11 cellular contexts compared by ENCODE assay signal in the genomic region with DNA sequence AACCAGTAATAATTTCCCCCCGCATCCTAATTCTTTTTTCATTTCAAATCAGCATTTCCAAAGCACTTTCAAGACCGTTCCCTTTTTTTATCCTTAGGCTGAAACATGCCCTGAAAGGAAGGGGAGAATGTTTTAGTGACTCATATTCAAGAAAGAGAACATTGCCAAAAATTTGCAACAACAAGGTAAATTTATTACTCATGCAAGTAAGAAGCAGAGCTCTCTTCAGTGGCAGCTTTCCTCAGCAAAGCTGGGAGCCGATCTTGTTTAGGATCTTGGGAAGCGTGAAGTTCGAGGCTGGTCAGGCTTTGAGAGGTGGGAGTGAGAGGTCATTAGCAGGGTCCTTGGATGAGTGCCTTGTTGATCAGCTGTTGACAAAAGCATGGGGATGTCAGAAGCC.
DNase-seq lines count a peak whose midpoint lies in the region; ATAC-seq, FAIRE-seq and TF ChIP-seq lines count a peak whose summit lies in the region.
"Had no signal": no experiment of that assay in that cellular context is flagged by ENCODE, and none has a peak within 500 bp of the region (broad histone marks: within the 10 kb centered on the region; RNA-seq: fewer than 3 reads in every experiment).

No MANE protein-coding gene starts in this region.

- TF ChIP-seq CTCF in astrocyte of the cerebellum (IDR thresholded peaks at IDR 0.05; ENCODE audit: low read depth, low read length, missing control alignments) (no peak), WERI-Rb-1 (IDR thresholded peaks at IDR 0.05; ENCODE audit: low read depth, low read length) (no peak)

- DNase-seq in HPDE6-E6E7 (ENCODE audit: extremely low spot score) (peak; percentile 77), astrocyte of the cerebellum (ENCODE audit: low read depth) (peak; percentile 74), glomerular visceral epithelial cell (ENCODE audit: extremely low spot score) (peak; percentile 52), urothelium cell line (ENCODE audit: low spot score) (peak; percentile 78), WERI-Rb-1 (no peak), cardiac septum (ENCODE audit: low spot score) (no peak)
- DNase-seq: activated CD4-positive, alpha-beta T cell treated with anti-CD3 and anti-CD28 coated beads for 4 hours; NCI-H1105 treated with DMSO at 0.1 percent for 48 hours had no signal

- no peaks in the 10 kb centered on the region for H3K36me3 ChIP-seq in WERI-Rb-1
- H3K36me3 ChIP-seq: ascending aorta, neutrophil had no signal

- H3K27ac ChIP-seq in WERI-Rb-1, result no peak overlapping the region
- H3K27ac ChIP-seq: ascending aorta, neutrophil had no signal

- no peaks in the 10 kb centered on the region for H3K27me3 ChIP-seq in WERI-Rb-1 (ENCODE audit: insufficient read depth, low read depth, severe bottlenecking)
- H3K27me3 ChIP-seq: ascending aorta, neutrophil had no signal

- in situ Hi-C loops in astrocyte of the cerebellum (cut with HindIII; ENCODE audit: low sequenced_read_pairs), result no loop called here

- no peaks in the 10 kb centered on the region for H3K9me3 ChIP-seq in WERI-Rb-1 (ENCODE audit: severe bottlenecking)
- H3K9me3 ChIP-seq: ascending aorta, neutrophil had no signal

- intact Hi-C loops in cardiac septum (cut with DNase I), result no loop called here

- no peak for ATAC-seq in HG02571 (IDR thresholded peaks at IDR 0.05; ENCODE audit: unreplicated experiment)

- peak overlapping the region; percentile 6 for H3K4me3 ChIP-seq in astrocyte of the cerebellum (ENCODE audit: low read depth, low read length)
- no peak overlapping the region for H3K4me3 ChIP-seq in WERI-Rb-1 (ENCODE audit: low read depth, low read length)

- FAIRE-seq in urothelium cell line (lab: Jason Lieb, UNC), result no peak

Comparison
In these comparisons a context has a peak if more than half of its experiments do, and no peak if none do; other contexts are left out.
1. DNase-seq: peak in HPDE6-E6E7 (single experiment), astrocyte of the cerebellum (single experiment), glomerular visceral epithelial cell (single experiment) and urothelium cell line (single experiment); none in WERI-Rb-1 (single experiment) and cardiac septum (single experiment).